Comparison of ENCODE assay signal across 11 cellular contexts in the genomic region with DNA sequence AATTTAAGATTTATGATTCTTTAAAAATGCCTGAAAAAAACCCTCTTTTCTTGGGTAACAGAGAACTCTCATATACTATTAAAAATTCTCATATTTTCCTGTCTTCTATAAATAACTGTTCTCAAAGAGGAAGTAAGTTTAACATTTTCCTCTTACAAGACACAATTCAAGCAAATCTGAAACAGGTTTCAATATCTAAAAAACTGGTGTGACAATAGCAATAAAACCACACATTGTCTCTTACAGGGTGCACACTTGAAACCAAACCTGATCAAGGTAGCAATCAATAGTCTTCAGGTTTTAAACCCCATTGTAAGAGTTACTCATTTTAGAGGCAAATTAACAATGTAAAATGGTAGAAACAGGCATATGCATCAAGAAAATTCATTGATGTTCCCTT. TPM values are rescaled to one million over a fixed set of nuclear protein-coding genes. Genes with fewer than 3 reads are reported as not detected.
DNase-seq lines count a peak whose midpoint lies in the region; ATAC-seq and TF ChIP-seq lines count a peak whose summit lies in the region.
"Had no signal": no experiment of that assay in that cellular context is flagged by ENCODE, and none has a peak within 500 bp of the region (broad histone marks: within the 10 kb centered on the region; RNA-seq: fewer than 3 reads in every experiment).

No MANE protein-coding gene starts in this region.

- intact Hi-C loops in heart right ventricle (cut with DNase I), result no loop called here

- DNase-seq in SIG-M5 treated with dmso at 0.1 percent for 504 hours (lab: John Stamatoyannopoulos, UW; ENCODE audit: unreplicated experiment) (peak; percentile 23), SIG-M5 (lab: John Stamatoyannopoulos, UW) (no peak), GM13977 (ENCODE audit: low spot score) (no peak), ureter (ENCODE audit: low spot score) (no peak), heart right ventricle (no peak)
- DNase-seq in central memory CD8-positive, alpha-beta T cell (ENCODE audit: low spot score in 2 of 2), result no peak
- DNase-seq: 8988T, NCI-H1436 treated with DMSO at 0.1 percent for 48 hours, pancreas had no signal

- in situ Hi-C loops in GM13977 (cut with MboI; ENCODE audit: low pct_unique_long_range_greater_than_20kb, low sequenced_read_pairs, unreplicated experiment), result no loop called here

- H3K4me1 ChIP-seq in heart right ventricle, result peaks cover 0 to 27% (median 13%) of the 10 kb centered on the region in 9 donors

- ATAC-seq in GM21423 (IDR thresholded peaks at IDR 0.05; ENCODE audit: unreplicated experiment) (peak; percentile 69), HG03342 (IDR thresholded peaks at IDR 0.05; ENCODE audit: unreplicated experiment) (peak; percentile 69), heart right ventricle (no peak)
- ATAC-seq in central memory CD8-positive, alpha-beta T cell (replicated peaks; ENCODE audit: extremely low read depth, poor library complexity, severe bottlenecking), result no peak
- ATAC-seq: pancreas had no signal

- H3K27me3 ChIP-seq in heart right ventricle, result no peaks in the 10 kb centered on the region
- H3K27me3 ChIP-seq: pancreas had no signal

- H3K4me3 Mint-ChIP-seq in central memory CD8-positive, alpha-beta T cell, result no peak overlapping the region

- no peaks in the 10 kb centered on the region for H3K9me3 ChIP-seq in heart right ventricle
- H3K9me3 ChIP-seq: pancreas had no signal

- H3K27me3 Mint-ChIP-seq in central memory CD8-positive, alpha-beta T cell, result no peaks in the 10 kb centered on the region

- H3K9me3 Mint-ChIP-seq in central memory CD8-positive, alpha-beta T cell, result no peaks in the 10 kb centered on the region

- peaks cover 22% of the 10 kb centered on the region for H3K4me1 Mint-ChIP-seq in central memory CD8-positive, alpha-beta T cell

- peaks cover 0 to 100% (median 58%) of the 10 kb centered on the region in 9 donors for H3K36me3 ChIP-seq in heart right ventricle

- peaks cover 67% of the 10 kb centered on the region for H3K36me3 Mint-ChIP-seq in central memory CD8-positive, alpha-beta T cell (ENCODE audit: insufficient read depth)

- peak overlapping the region; percentile 52 for H3K27ac Mint-ChIP-seq in central memory CD8-positive, alpha-beta T cell (ENCODE audit: low read depth)

- TF ChIP-seq CTCF in GM13977 (IDR thresholded peaks at IDR 0.05; ENCODE audit: extremely low read depth, insufficient read depth, missing control alignments) (no peak), heart right ventricle (IDR thresholded peaks at IDR 0.05) (no peak)

- no peak overlapping the region for H3K4me3 ChIP-seq in heart right ventricle
- H3K4me3 ChIP-seq: pancreas had no signal

- H3K27ac ChIP-seq in heart right ventricle, result no peak overlapping the region
- H3K27ac ChIP-seq: pancreas had no signal

RNA-seq across cellular contexts. Expression of gene FUBP1, which starts 28.0 kb away (rescaled TPM):
- total RNA-seq in ureter (223 TPM), heart right ventricle (10 to 100 TPM; 54.1 to 77.6 (median 72.1) TPM)
- polyA plus RNA-seq in heart right ventricle, result 10 to 100 TPM; 27.8 to 36.4 TPM

RNA-seq across cellular contexts. Expression of gene DNAJB4, which starts 53.9 kb away (rescaled TPM):
- 31.4 TPM for total RNA-seq in ureter
- 100 to 1,000 TPM in 6 of 10 donors, 10 to 100 TPM in 4; 72.4 to 178 (median 141) TPM for total RNA-seq in heart right ventricle
- 10 to 100 TPM; 38.5 to 58.8 TPM for polyA plus RNA-seq in heart right ventricle

Comparison
In these comparisons a context has a peak if more than half of its experiments do, and no peak if none do; other contexts are left out.
1. ATAC-seq: peak in GM21423 (single experiment) and HG03342 (single experiment); none in central memory CD8-positive, alpha-beta T cell (single experiment) and heart right ventricle (0 of 8).